Comparison of ENCODE assay signal across 22 cellular contexts in genomic region chr13:80871481-80871880, GRCh38.
DNase-seq lines count a peak whose midpoint lies in the region; ATAC-seq and TF ChIP-seq lines count a peak whose summit lies in the region.
"Had no signal": no experiment of that assay in that cellular context is flagged by ENCODE, and none has a peak within 500 bp of the region (broad histone marks: within the 10 kb centered on the region; RNA-seq: fewer than 3 reads in every experiment).

No MANE protein-coding gene starts in this region.

- H3K27ac Mint-ChIP-seq in natural killer cell = no peak overlapping the region
- H3K27ac Mint-ChIP-seq: activated naive CD4-positive, alpha-beta T cell treated with anti-CD3 and anti-CD28 coated beads, Interleukin-2, amount 50 U/mL, for 24 hours; activated T-cell treated with anti-CD3 and anti-CD28 coated beads, Interleukin-2, amount 50 U/mL, for 72 hours; dendritic cell treated with granulocyte-macrophage colony-stimulating factor and Interleukin-4, amounts not matched to agents 40 ng/mL and 50 ng/mL, for 4 days; HFFc6 had no signal

- no peaks in the 10 kb centered on the region for H3K79me1 ChIP-seq in mesendoderm (ENCODE audit: low read length)

- intact Hi-C loops in left lung (cut with DNase I) = no loop called here
- intact Hi-C loops in natural killer cell (cut with micrococcal nuclease) = loop anchor here (5.0 kb wide), 1 partner anchor 484 kb away; no protein-coding TSS in a partner anchor

- H3K23ac ChIP-seq in mesendoderm (ENCODE audit: low read length) = no peak overlapping the region

- no peak overlapping the region for H2BK5ac ChIP-seq in mesendoderm (ENCODE audit: low read length)

- no peaks in the 10 kb centered on the region for H3K79me2 ChIP-seq in mesendoderm (ENCODE audit: control insufficient read depth, insufficient read depth, low read length)

- H3K56ac ChIP-seq in mesendoderm (ENCODE audit: low read length) = no peak overlapping the region

- H3K4me1 ChIP-seq in SJSA1 (replicated peaks) (peaks cover 30% of the 10 kb centered on the region), mesendoderm (ENCODE audit: control insufficient read depth, low read depth, low read length) (no peaks in the 10 kb centered on the region), left lung (no peaks in the 10 kb centered on the region)
- H3K4me1 ChIP-seq: body of pancreas, psoas muscle had no signal

- no peak overlapping the region for H3K4me2 ChIP-seq in mesendoderm (ENCODE audit: low read length)
- H3K4me2 ChIP-seq: BLaER1 had no signal

- no peaks in the 10 kb centered on the region for H3K36me3 ChIP-seq in SJSA1
- H3K36me3 ChIP-seq in mesendoderm (ENCODE audit: control insufficient read depth, insufficient read depth, low read length) = no peaks in the 10 kb centered on the region
- H3K36me3 ChIP-seq in left lung = no peaks in the 10 kb centered on the region
- H3K36me3 ChIP-seq: BLaER1 had no signal

- H3K9me3 Mint-ChIP-seq in natural killer cell = no peaks in the 10 kb centered on the region
- H3K9me3 Mint-ChIP-seq: dendritic cell treated with granulocyte-macrophage colony-stimulating factor and Interleukin-4, amounts not matched to agents 40 ng/mL and 50 ng/mL, for 4 days had no signal

- H2AK5ac ChIP-seq in mesendoderm (ENCODE audit: low read length) = no peak overlapping the region

- ATAC-seq in left lung (no peak), natural killer cell (no peak)
- ATAC-seq: activated T-cell treated with anti-CD3 and anti-CD28 coated beads, Interleukin-2, amount 50 U/mL, for 72 hours; body of pancreas; psoas muscle; Right ventricle myocardium inferior had no signal

- H3K27me3 Mint-ChIP-seq in natural killer cell (ENCODE audit: low read depth in 2 of 2) = peaks cover 13 to 33% of the 10 kb centered on the region in 2 donors
- H3K27me3 Mint-ChIP-seq: activated naive CD4-positive, alpha-beta T cell treated with anti-CD3 and anti-CD28 coated beads, Interleukin-2, amount 50 U/mL, for 24 hours; dendritic cell treated with granulocyte-macrophage colony-stimulating factor and Interleukin-4, amounts not matched to agents 40 ng/mL and 50 ng/mL, for 4 days had no signal

- H3K27me3 ChIP-seq in SJSA1 (replicated peaks) (no peaks in the 10 kb centered on the region), mesendoderm (ENCODE audit: insufficient read depth, low read length, poor library complexity) (no peaks in the 10 kb centered on the region), left lung (no peaks in the 10 kb centered on the region)
- H3K27me3 ChIP-seq: BLaER1, body of pancreas had no signal

- WGBS in mesendoderm (ENCODE audit: extremely low coverage, insufficient coverage, low lambda C conversion rate) = no CpG with 5 or more reads among the region's 4 CpGs

- TF ChIP-seq CTCF in left lung (IDR thresholded peaks at IDR 0.05) (no peak), natural killer cell (IDR thresholded peaks at IDR 0.05) (no peak)

- no peak overlapping the region for H3K4me3 Mint-ChIP-seq in natural killer cell
- H3K4me3 Mint-ChIP-seq: activated naive CD4-positive, alpha-beta T cell treated with anti-CD3 and anti-CD28 coated beads, Interleukin-2, amount 50 U/mL, for 24 hours; activated T-cell treated with anti-CD3 and anti-CD28 coated beads, Interleukin-2, amount 50 U/mL, for 72 hours; dendritic cell treated with granulocyte-macrophage colony-stimulating factor and Interleukin-4, amounts not matched to agents 40 ng/mL and 50 ng/mL, for 4 days; HFFc6 had no signal

- no peak overlapping the region for H4K8ac ChIP-seq in mesendoderm (ENCODE audit: low read depth, low read length)

- H3K27ac ChIP-seq in SJSA1 (peak overlapping the region; percentile 80), epithelial cell of prostate (peak overlapping the region; percentile 54), mesendoderm (ENCODE audit: low read depth, low read length) (no peak overlapping the region), left lung (no peak overlapping the region)
- H3K27ac ChIP-seq: BLaER1, body of pancreas, psoas muscle had no signal

- DNase-seq in ELR (ENCODE audit: low read depth) (peak; percentile 41), SJSA1 (ENCODE audit: low read depth in 1 of 2, low spot score in 2 of 2) (peak; percentile 92 to 100), epithelial cell of prostate (ENCODE audit: low read depth, low spot score) (no peak), mesendoderm (peak; percentile 39), left lung (no peak), NCI-H524 (lab: John Stamatoyannopoulos, UW) (no peak), natural killer cell (no peak)
- no peak for DNase-seq in activated T-cell treated with anti-CD3 and anti-CD28 coated beads, Interleukin-2, amount 50 U/mL, for 1 hour
- DNase-seq: activated CD4-positive, alpha-beta T cell treated with anti-CD3 and anti-CD28 coated beads for 1 hour; activated CD8-positive, alpha-beta memory T cell treated with anti-CD3 and anti-CD28 coated beads for 24 hours; activated T-cell treated with anti-CD3 and anti-CD28 coated beads, Interleukin-2, amount 50 U/mL, for 72 hours; body of pancreas; EL; HFFc6; NCI-H748 treated with DMSO at 0.1 percent for 48 hours; psoas muscle; stimulated activated CD8-positive, alpha-beta memory T cell treated with anti-CD3 and anti-CD28 coated beads, Interleukin-4, amount 100 ng/mL, for 48 hours; SW 1271 had no signal

- H4K5ac ChIP-seq in mesendoderm (ENCODE audit: low read length) = no peak overlapping the region

- H3K18ac ChIP-seq in mesendoderm (ENCODE audit: low read length) = no peak overlapping the region

- H3K36me3 Mint-ChIP-seq in natural killer cell = no peaks in the 10 kb centered on the region
- H3K36me3 Mint-ChIP-seq: activated naive CD4-positive, alpha-beta T cell treated with anti-CD3 and anti-CD28 coated beads, Interleukin-2, amount 50 U/mL, for 24 hours had no signal

- H3K4me1 Mint-ChIP-seq in natural killer cell = peaks cover 12 to 16% of the 10 kb centered on the region in 2 donors
- H3K4me1 Mint-ChIP-seq: activated naive CD4-positive, alpha-beta T cell treated with anti-CD3 and anti-CD28 coated beads, Interleukin-2, amount 50 U/mL, for 24 hours had no signal

- H2BK120ac ChIP-seq in mesendoderm (ENCODE audit: low read depth, low read length) = no peak overlapping the region

- H3K9ac ChIP-seq in mesendoderm (ENCODE audit: low read length) = no peak overlapping the region
- H3K9ac ChIP-seq: BLaER1 had no signal

- H2BK15ac ChIP-seq in mesendoderm (replicated peaks; ENCODE audit: low read depth) = no peak overlapping the region

- H3K9me3 ChIP-seq in SJSA1 (replicated peaks) (no peaks in the 10 kb centered on the region), left lung (no peaks in the 10 kb centered on the region)
- H3K9me3 ChIP-seq: BLaER1, body of pancreas, psoas muscle had no signal

- H3K4me3 ChIP-seq in SJSA1 (no peak overlapping the region), mesendoderm (ENCODE audit: low read length) (no peak overlapping the region), left lung (no peak overlapping the region)
- H3K4me3 ChIP-seq: BLaER1, body of pancreas, psoas muscle had no signal

- no peak overlapping the region for H3K4ac ChIP-seq in mesendoderm (ENCODE audit: low read depth, low read length)

Comparison
In these comparisons a context has a peak if more than half of its experiments do, and no peak if none do; other contexts are left out.
1. DNase-seq: peak in ELR (single experiment), SJSA1 (2 of 2) and mesendoderm (single experiment); none in epithelial cell of prostate (single experiment), left lung (0 of 2), NCI-H524 (0 of 2), natural killer cell (single experiment) and activated T-cell treated with anti-CD3 and anti-CD28 coated beads, Interleukin-2, amount 50 U/mL, for 1 hour (single experiment).
2. H3K27ac ChIP-seq: peak in SJSA1 (single experiment) and epithelial cell of prostate (single experiment); none in mesendoderm (single experiment) and left lung (0 of 2).